In genomic region chr5:109359643-109360042, GRCh38 we compare ENCODE assay signal across 35 cellular contexts.
"Had no signal": no experiment of that assay in that cellular context is flagged by ENCODE, and none has a peak within 500 bp of the region (broad histone marks: within the 10 kb centered on the region; RNA-seq: fewer than 3 reads in every experiment).

No MANE protein-coding gene starts in this region.

- H3K27ac ChIP-seq: adrenal gland, body of pancreas, brain microvascular endothelial cell, breast epithelium, VCaP had no signal

- H3K27me3 ChIP-seq: adrenal gland, body of pancreas, brain microvascular endothelial cell, breast epithelium had no signal

- H3K27ac Mint-ChIP-seq: activated B cell treated with CpG ODN at 0.5 μM for 24 hours; activated CD4-positive, alpha-beta memory T cell treated with anti-CD3 and anti-CD28 coated beads for 36 hours; activated CD4-positive, alpha-beta T cell treated with anti-CD3 and anti-CD28 coated beads, Interleukin-2, amount 10 ng/mL, durations not matched to agents 24 days and 14 days; activated CD8-positive, alpha-beta T cell treated with anti-CD3 and anti-CD28 coated beads for 36 hours; activated naive CD4-positive, alpha-beta T cell treated with anti-CD3 and anti-CD28 coated beads for 36 hours; activated naive CD4-positive, alpha-beta T cell treated with anti-CD3 and anti-CD28 coated beads, Interleukin-2, amount 50 U/mL, for 72 hours; activated naive CD8-positive, alpha-beta T cell treated with anti-CD3 and anti-CD28 coated beads for 36 hours; activated T-helper 1 cell treated with anti-CD3 and anti-CD28 coated beads, Interleukin-12 subunit alpha, Interleukin-12 subunit beta, Interleukin-2, Interleukin-4 antibody, amounts not matched to agents 30 ng/mL and 10 ng/mL and 1 ng/mL, durations not matched to agents 14 hours and 24 hours and 36 hours; activated T-helper 17 cell treated with anti-CD3 and anti-CD28 coated beads, Interleukin-2, amount 50 U/mL, for 72 hours; T-helper 1 cell treated with Interleukin-12 subunit alpha and Interleukin-12 subunit beta and Interleukin-4 antibody, amounts not matched to agents 30 μg/mL and 1 μg/mL, for 36 hours; T-helper 2 cell treated with Interferon-gamma antibody and Interleukin-4, amounts not matched to agents 5 μg/mL and 100 μg/mL, for 36 hours had no signal

- H3K4me3 Mint-ChIP-seq: activated B cell treated with CpG ODN at 0.5 μM for 24 hours; activated CD4-positive, alpha-beta memory T cell treated with anti-CD3 and anti-CD28 coated beads for 36 hours; activated CD4-positive, alpha-beta T cell treated with anti-CD3 and anti-CD28 coated beads, Interleukin-2, amount 10 ng/mL, durations not matched to agents 24 days and 14 days; activated CD8-positive, alpha-beta T cell treated with anti-CD3 and anti-CD28 coated beads for 36 hours; activated naive CD4-positive, alpha-beta T cell treated with anti-CD3 and anti-CD28 coated beads for 36 hours; activated naive CD8-positive, alpha-beta T cell treated with anti-CD3 and anti-CD28 coated beads for 36 hours; activated T-cell treated with anti-CD3 and anti-CD28 coated beads, Interleukin-2, amount 50 U/mL, for 4 hours; activated T-helper 1 cell treated with anti-CD3 and anti-CD28 coated beads, Interleukin-12 subunit alpha, Interleukin-12 subunit beta, Interleukin-2, Interleukin-4 antibody, amounts not matched to agents 30 ng/mL and 10 ng/mL and 1 ng/mL, durations not matched to agents 14 hours and 24 hours and 36 hours; activated T-helper 17 cell treated with anti-CD3 and anti-CD28 coated beads, Interleukin-2, amount 50 U/mL, for 72 hours; T-helper 1 cell treated with Interleukin-12 subunit alpha and Interleukin-12 subunit beta and Interleukin-4 antibody, amounts not matched to agents 30 μg/mL and 1 μg/mL, for 36 hours; T-helper 2 cell treated with Interferon-gamma antibody and Interleukin-4, amounts not matched to agents 5 μg/mL and 100 μg/mL, for 36 hours had no signal

- FAIRE-seq: astrocyte, TTC549 had no signal

- H3K9me3 ChIP-seq: adrenal gland, body of pancreas, breast epithelium had no signal

- H3K27me3 Mint-ChIP-seq: activated B cell treated with CpG ODN at 0.5 μM for 24 hours; activated CD4-positive, alpha-beta memory T cell treated with anti-CD3 and anti-CD28 coated beads for 36 hours; activated CD4-positive, alpha-beta T cell treated with anti-CD3 and anti-CD28 coated beads, Interleukin-2, amount 10 ng/mL, durations not matched to agents 24 days and 14 days; activated CD8-positive, alpha-beta T cell treated with anti-CD3 and anti-CD28 coated beads for 36 hours; activated naive CD8-positive, alpha-beta T cell treated with anti-CD3 and anti-CD28 coated beads for 36 hours; activated T-helper 17 cell treated with anti-CD3 and anti-CD28 coated beads, Interleukin-2, amount 50 U/mL, for 72 hours had no signal

- ATAC-seq: activated CD8-positive, alpha-beta T cell treated with anti-CD3 and anti-CD28 coated beads for 36 hours; activated naive CD4-positive, alpha-beta T cell treated with anti-CD3 and anti-CD28 coated beads, Interleukin-2, amount 50 U/mL, for 72 hours; activated T-cell treated with anti-CD3 and anti-CD28 coated beads, Interleukin-2, amount 50 U/mL, for 4 hours; activated T-helper 17 cell treated with anti-CD3 and anti-CD28 coated beads, Interleukin-2, amount 50 U/mL, for 72 hours; body of pancreas had no signal

- H3K36me3 ChIP-seq: breast epithelium had no signal

- DNase-seq: activated B cell treated with CpG ODN at 0.5 μM for 24 hours; activated CD4-positive, alpha-beta memory T cell treated with anti-CD3 and anti-CD28 coated beads for 36 hours; activated CD4-positive, alpha-beta T cell treated with anti-CD3 and anti-CD28 coated beads for 4 hours; activated CD4-positive, alpha-beta T cell treated with anti-CD3 and anti-CD28 coated beads, Interleukin-2, amount 10 ng/mL, durations not matched to agents 24 days and 14 days; activated CD4-positive, alpha-beta T cell treated with anti-CD3 and anti-CD28 coated beads, Interleukin-2, amount 50 U/mL, for 1 hour; activated CD4-positive, alpha-beta T cell treated with anti-CD3 and anti-CD28 coated beads, Interleukin-2, amount 50 U/mL, for 4 hours; activated CD4-positive, CD25-positive, alpha-beta regulatory T cell treated with anti-CD3 and anti-CD28 coated beads, Interleukin-2, amount 50 U/mL, for 72 hours; activated CD8-positive, alpha-beta memory T cell treated with anti-CD3 and anti-CD28 coated beads, Interleukin-2, amount 50 U/mL, for 4 hours; activated CD8-positive, alpha-beta T cell treated with anti-CD3 and anti-CD28 coated beads for 36 hours; activated effector memory CD4-positive, alpha-beta T cell treated with anti-CD3 and anti-CD28 coated beads, Interleukin-2, amount 50 U/mL, for 16 hours; activated gamma-delta T cell treated with Interleukin-2 at 50 U/mL for 16 hours; activated naive CD4-positive, alpha-beta T cell; activated naive CD4-positive, alpha-beta T cell treated with anti-CD3 and anti-CD28 coated beads for 36 hours; activated naive CD8-positive, alpha-beta T cell treated with anti-CD3 and anti-CD28 coated beads for 36 hours; activated T-cell treated with anti-CD3 and anti-CD28 coated beads for 4 hours; activated T-cell treated with anti-CD3 and anti-CD28 coated beads, Interleukin-2, amount 50 U/mL, for 1 hour; activated T-cell treated with anti-CD3 and anti-CD28 coated beads, Interleukin-2, amount 50 U/mL, for 4 hours; adrenal gland; amniotic stem cell; aorta; body of pancreas; brain microvascular endothelial cell; central memory CD4-positive, alpha-beta T cell; T-helper 1 cell; T-helper 2 cell; T-helper 9 cell had no signal

- H3K9me3 Mint-ChIP-seq: activated B cell treated with CpG ODN at 0.5 μM for 24 hours; activated CD4-positive, alpha-beta memory T cell treated with anti-CD3 and anti-CD28 coated beads for 36 hours; activated CD4-positive, alpha-beta T cell treated with anti-CD3 and anti-CD28 coated beads, Interleukin-2, amount 10 ng/mL, durations not matched to agents 24 days and 14 days; activated CD8-positive, alpha-beta T cell treated with anti-CD3 and anti-CD28 coated beads for 36 hours; activated naive CD4-positive, alpha-beta T cell treated with anti-CD3 and anti-CD28 coated beads for 36 hours; activated naive CD4-positive, alpha-beta T cell treated with anti-CD3 and anti-CD28 coated beads, Interleukin-2, amount 50 U/mL, for 72 hours; activated naive CD8-positive, alpha-beta T cell treated with anti-CD3 and anti-CD28 coated beads for 36 hours; activated T-cell treated with anti-CD3 and anti-CD28 coated beads, Interleukin-2, amount 50 U/mL, for 4 hours; activated T-helper 1 cell treated with anti-CD3 and anti-CD28 coated beads, Interleukin-12 subunit alpha, Interleukin-12 subunit beta, Interleukin-2, Interleukin-4 antibody, amounts not matched to agents 30 ng/mL and 10 ng/mL and 1 ng/mL, durations not matched to agents 14 hours and 24 hours and 36 hours; activated T-helper 17 cell treated with anti-CD3 and anti-CD28 coated beads, Interleukin-2, amount 50 U/mL, for 72 hours; T-helper 1 cell treated with Interleukin-12 subunit alpha and Interleukin-12 subunit beta and Interleukin-4 antibody, amounts not matched to agents 30 μg/mL and 1 μg/mL, for 36 hours; T-helper 2 cell treated with Interferon-gamma antibody and Interleukin-4, amounts not matched to agents 5 μg/mL and 100 μg/mL, for 36 hours had no signal

- H3K4me3 ChIP-seq: adrenal gland, body of pancreas, breast epithelium had no signal

- H3K4me1 ChIP-seq: adrenal gland, body of pancreas, breast epithelium had no signal
